ENCODE assay signal across 1 cellular context in genomic region chr9:121914017-121914595, GRCh38.
TF ChIP-seq lines count a peak whose summit lies in the region.

No MANE protein-coding gene starts in this region.

TF ChIP-seq in HepG2, 621 proteins besides CTCF, POLR2A, EP300 and RAD21 (continued from another document):
- TF ChIP-seq, protein P1, sequence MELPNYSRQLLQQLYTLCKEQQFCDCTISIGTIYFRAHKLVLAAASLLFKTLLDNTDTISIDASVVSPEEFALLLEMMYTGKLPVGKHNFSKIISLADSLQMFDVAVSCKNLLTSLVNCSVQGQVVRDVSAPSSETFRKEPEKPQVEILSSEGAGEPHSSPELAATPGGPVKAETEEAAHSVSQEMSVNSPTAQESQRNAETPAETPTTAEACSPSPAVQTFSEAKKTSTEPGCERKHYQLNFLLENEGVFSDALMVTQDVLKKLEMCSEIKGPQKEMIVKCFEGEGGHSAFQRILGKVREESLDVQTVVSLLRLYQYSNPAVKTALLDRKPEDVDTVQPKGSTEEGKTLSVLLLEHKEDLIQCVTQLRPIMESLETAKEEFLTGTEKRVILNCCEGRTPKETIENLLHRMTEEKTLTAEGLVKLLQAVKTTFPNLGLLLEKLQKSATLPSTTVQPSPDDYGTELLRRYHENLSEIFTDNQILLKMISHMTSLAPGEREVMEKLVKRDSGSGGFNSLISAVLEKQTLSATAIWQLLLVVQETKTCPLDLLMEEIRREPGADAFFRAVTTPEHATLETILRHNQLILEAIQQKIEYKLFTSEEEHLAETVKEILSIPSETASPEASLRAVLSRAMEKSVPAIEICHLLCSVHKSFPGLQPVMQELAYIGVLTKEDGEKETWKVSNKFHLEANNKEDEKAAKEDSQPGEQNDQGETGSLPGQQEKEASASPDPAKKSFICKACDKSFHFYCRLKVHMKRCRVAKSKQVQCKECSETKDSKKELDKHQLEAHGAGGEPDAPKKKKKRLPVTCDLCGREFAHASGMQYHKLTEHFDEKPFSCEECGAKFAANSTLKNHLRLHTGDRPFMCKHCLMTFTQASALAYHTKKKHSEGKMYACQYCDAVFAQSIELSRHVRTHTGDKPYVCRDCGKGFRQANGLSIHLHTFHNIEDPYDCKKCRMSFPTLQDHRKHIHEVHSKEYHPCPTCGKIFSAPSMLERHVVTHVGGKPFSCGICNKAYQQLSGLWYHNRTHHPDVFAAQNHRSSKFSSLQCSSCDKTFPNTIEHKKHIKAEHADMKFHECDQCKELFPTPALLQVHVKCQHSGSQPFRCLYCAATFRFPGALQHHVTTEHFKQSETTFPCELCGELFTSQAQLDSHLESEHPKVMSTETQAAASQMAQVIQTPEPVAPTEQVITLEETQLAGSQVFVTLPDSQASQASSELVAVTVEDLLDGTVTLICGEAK (IDR thresholded peaks at IDR 0.05), result no peak
- TF ChIP-seq, protein P1 (CRISPR knock-in tag; IDR thresholded peaks at IDR 0.05), result peak; percentile 68
- TF ChIP-seq CBX1 (IDR thresholded peaks at IDR 0.05; ENCODE audit: low read depth), result no peak
